Comparison of ENCODE assay signal across 15 cellular contexts in genomic region chrX:13700380-13700779, GRCh38.
"Had no signal": no experiment of that assay in that cellular context is flagged by ENCODE, and none has a peak within 500 bp of the region (broad histone marks: within the 10 kb centered on the region; RNA-seq: fewer than 3 reads in every experiment).

No MANE protein-coding gene starts in this region.

- H3K4me1 Mint-ChIP-seq: neural crest cell had no signal

- H3K27me3 Mint-ChIP-seq: dendritic cell treated with granulocyte-macrophage colony-stimulating factor and Interleukin-4, amounts not matched to agents 40 ng/mL and 50 ng/mL, for 4 days; effector memory CD8-positive, alpha-beta T cell; naive thymus-derived CD4-positive, alpha-beta T cell had no signal

- H3K27ac Mint-ChIP-seq: dendritic cell treated with granulocyte-macrophage colony-stimulating factor and Interleukin-4, amounts not matched to agents 40 ng/mL and 50 ng/mL, for 4 days had no signal

- H3K9me3 Mint-ChIP-seq: dendritic cell treated with granulocyte-macrophage colony-stimulating factor and Interleukin-4, amounts not matched to agents 40 ng/mL and 50 ng/mL, for 4 days; effector memory CD8-positive, alpha-beta T cell had no signal

- DNase-seq: effector memory CD8-positive, alpha-beta T cell; heart left ventricle; hippocampal formation; kidney glomerular epithelial cell; mammary epithelial cell; naive thymus-derived CD4-positive, alpha-beta T cell; posterior cingulate gyrus; sigmoid colon; stimulated activated CD4-positive, alpha-beta T cell treated with anti-CD3 and anti-CD28 coated beads, Interleukin-2, amount 100 ng/mL, for 24 hours; stimulated activated naive CD4-positive, alpha-beta T cell; stomach; substantia nigra; trophoblast cell had no signal

- ATAC-seq: effector memory CD8-positive, alpha-beta T cell; heart left ventricle; naive thymus-derived CD4-positive, alpha-beta T cell had no signal

- H3K4me3 Mint-ChIP-seq: dendritic cell treated with granulocyte-macrophage colony-stimulating factor and Interleukin-4, amounts not matched to agents 40 ng/mL and 50 ng/mL, for 4 days; naive thymus-derived CD4-positive, alpha-beta T cell; neural crest cell had no signal
